1 cellular context compared by ENCODE assay signal in genomic region chr2:118169359-118170005, GRCh38.
TF ChIP-seq lines count a peak whose summit lies in the region.

No MANE protein-coding gene starts in this region.

TF ChIP-seq in GM23338, 12 proteins besides CTCF, POLR2A, EP300 and RAD21 (continued from another document):
- no peak for TF ChIP-seq REST (IDR thresholded peaks at IDR 0.05; ENCODE audit: unreplicated experiment)
- TF ChIP-seq CREB1 (CRISPR knock-in tag; IDR thresholded peaks at IDR 0.05; ENCODE audit: low read depth), result no peak
- TF ChIP-seq EZH2 (IDR thresholded peaks at IDR 0.05; ENCODE audit: low read depth, unreplicated experiment), result no peak
- TF ChIP-seq ZNF114 (CRISPR knock-in tag; IDR thresholded peaks at IDR 0.05), result no peak
- TF ChIP-seq EZH2phosphoT487 (IDR thresholded peaks at IDR 0.05; ENCODE audit: unreplicated experiment), result no peak
- no peak for TF ChIP-seq NANOG (IDR thresholded peaks at IDR 0.05; ENCODE audit: borderline replicate concordance)
